In genomic region chr19:4997297-4997696, GRCh38 we compare ENCODE assay signal across 1 cellular context.
TF ChIP-seq lines count a peak whose summit lies in the region.

No MANE protein-coding gene starts in this region.

TF ChIP-seq in IMR-90, 13 proteins besides CTCF, POLR2A, EP300 and RAD21 (continued from another document):
- TF ChIP-seq CEBPB (IDR thresholded peaks at IDR 0.05; ENCODE audit: low read depth, low read length) (no peak), MAZ (IDR thresholded peaks at IDR 0.05; ENCODE audit: borderline replicate concordance, low read depth, low read length) (no peak), FOS (IDR thresholded peaks at IDR 0.05; ENCODE audit: low read depth, low read length) (no peak)
